ENCODE assay signal across 16 cellular contexts in the genomic region with DNA sequence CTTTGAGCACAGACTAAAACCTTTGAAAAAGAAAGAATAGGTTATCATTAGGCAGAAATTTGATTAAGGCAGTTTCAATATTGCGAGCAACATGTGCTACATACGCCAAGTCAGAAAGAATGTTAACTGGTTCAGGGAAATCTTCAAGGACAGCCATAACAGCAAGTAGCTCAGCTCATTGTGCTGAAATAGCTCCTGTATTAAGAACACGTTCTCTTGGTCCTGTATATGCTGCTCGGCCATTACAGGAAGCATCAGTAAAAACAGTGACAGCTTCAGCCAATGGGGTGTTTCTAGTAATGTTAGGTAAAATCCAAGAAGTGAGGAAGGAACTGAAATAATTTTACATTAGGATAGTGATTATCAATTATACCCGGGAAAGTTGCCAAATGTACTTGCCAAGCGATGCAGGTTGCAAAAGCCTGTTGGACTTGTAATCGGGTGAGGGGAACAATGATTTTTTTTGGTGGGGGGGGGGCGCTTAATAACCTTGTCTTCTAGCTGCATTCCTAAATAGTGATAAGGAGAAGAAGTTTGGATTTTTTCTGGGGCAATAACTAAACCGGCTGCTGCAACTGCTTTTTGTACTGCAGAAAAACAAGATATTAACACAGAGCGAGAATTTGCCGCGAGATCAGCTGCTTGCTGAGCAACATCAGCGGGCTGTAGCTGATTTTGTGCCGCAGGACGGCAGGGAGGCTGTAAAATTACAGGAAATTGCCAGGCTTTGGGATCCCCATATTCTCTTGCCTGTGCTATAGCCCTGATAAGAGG. TPM values are rescaled to one million over a fixed set of nuclear protein-coding genes. Genes with fewer than 3 reads are reported as not detected.
DNase-seq lines count a peak whose midpoint lies in the region; ATAC-seq, FAIRE-seq and TF ChIP-seq lines count a peak whose summit lies in the region.
"Had no signal": no experiment of that assay in that cellular context is flagged by ENCODE, and none has a peak within 500 bp of the region (broad histone marks: within the 10 kb centered on the region; RNA-seq: fewer than 3 reads in every experiment).

No MANE protein-coding gene starts in this region.

- no peaks in the 10 kb centered on the region for H3K27me3 Mint-ChIP-seq in activated naive CD4-positive, alpha-beta T cell treated with anti-CD3 and anti-CD28 coated beads, Interleukin-2, amount 10 ng/mL, durations not matched to agents 7 days and 5 days
- H3K27me3 Mint-ChIP-seq: activated CD4-positive, alpha-beta T cell treated with anti-CD3 and anti-CD28 coated beads for 36 hours; CD4-positive, alpha-beta T cell; memory B cell had no signal

- H3K9ac ChIP-seq in adipocyte (ENCODE audit: low read length): peak overlapping the region; percentile 49
- H3K9ac ChIP-seq in keratinocyte (ENCODE audit: control insufficient read depth, extremely low read depth, insufficient read depth, low read length): no peak overlapping the region

- H3K9me3 ChIP-seq in adipocyte (ENCODE audit: control insufficient read depth, low read length) (no peaks in the 10 kb centered on the region), keratinocyte (ENCODE audit: control insufficient read depth, low read depth, low read length) (no peaks in the 10 kb centered on the region), thoracic aorta (no peaks in the 10 kb centered on the region), HAP-1 (no peaks in the 10 kb centered on the region)

- H2AFZ ChIP-seq in keratinocyte (ENCODE audit: control insufficient read depth, low read length): peak overlapping the region; percentile 64

- H3K27me3 ChIP-seq in adipocyte (replicated peaks; ENCODE audit: control insufficient read depth, insufficient read depth, low read length): no peaks in the 10 kb centered on the region
- H3K27me3 ChIP-seq in keratinocyte (ENCODE audit: control insufficient read depth, extremely low read depth, insufficient read depth, low read length): no peaks in the 10 kb centered on the region
- H3K27me3 ChIP-seq in thoracic aorta (replicated peaks; ENCODE audit: insufficient read depth): no peaks in the 10 kb centered on the region
- no peaks in the 10 kb centered on the region for H3K27me3 ChIP-seq in HAP-1 (ENCODE audit: low read depth)

- no peak overlapping the region for H3K4me3 Mint-ChIP-seq in activated naive CD4-positive, alpha-beta T cell treated with anti-CD3 and anti-CD28 coated beads, Interleukin-2, amount 10 ng/mL, durations not matched to agents 7 days and 5 days
- H3K4me3 Mint-ChIP-seq: activated CD4-positive, alpha-beta T cell treated with anti-CD3 and anti-CD28 coated beads for 36 hours; CD4-positive, alpha-beta T cell; memory B cell had no signal

- H3K9me3 Mint-ChIP-seq in activated naive CD4-positive, alpha-beta T cell treated with anti-CD3 and anti-CD28 coated beads, Interleukin-2, amount 10 ng/mL, durations not matched to agents 7 days and 5 days: no peaks in the 10 kb centered on the region
- H3K9me3 Mint-ChIP-seq: activated naive CD4-positive, alpha-beta T cell treated with anti-CD3 and anti-CD28 coated beads, Interleukin-2, amount 50 U/mL, for 72 hours; CD4-positive, alpha-beta T cell; memory B cell had no signal

- no peaks in the 10 kb centered on the region for H3K79me2 ChIP-seq in keratinocyte (ENCODE audit: control insufficient read depth, insufficient read depth, low read length)

- peak; percentile 69 for DNase-seq in NCI-H510A treated with DMSO at 0.1 percent for 48 hours (lab: John Stamatoyannopoulos, UW)
- DNase-seq in NCI-H510A (lab: John Stamatoyannopoulos, UW): no peak
- no peak for DNase-seq in adipocyte (ENCODE audit: low read depth)
- no peak for DNase-seq in keratinocyte (ENCODE audit: low read depth, low spot score)
- DNase-seq in thoracic aorta (ENCODE audit: low spot score): no peak
- DNase-seq in HAP-1 (ENCODE audit: low spot score in 2 of 2): no peak
- no peak for DNase-seq in activated naive CD4-positive, alpha-beta T cell treated with anti-CD3 and anti-CD28 coated beads, Interleukin-2, amount 10 ng/mL, durations not matched to agents 7 days and 5 days
- DNase-seq: activated CD4-positive, alpha-beta T cell treated with anti-CD3 and anti-CD28 coated beads for 36 hours; CD4-positive, alpha-beta T cell; NCI-H526 treated with DMSO at 0.1 percent for 48 hours had no signal

- no peak for TF ChIP-seq CTCF in keratinocyte (optimal IDR thresholded peaks at IDR 0.05 in 1 of 3, IDR thresholded peaks at IDR 0.05 in 1 of 3, conservative IDR thresholded peaks at IDR 0.05 in 1 of 3; ENCODE audit: extremely low read depth in 1 of 3, insufficient read depth in 2 of 3, low read length in 3 of 3)
- TF ChIP-seq CTCF in thoracic aorta (IDR thresholded peaks at IDR 0.05): no peak

- CTCF ChIA-PET in activated naive CD4-positive, alpha-beta T cell treated with anti-CD3 and anti-CD28 coated beads, Interleukin-2, amount 10 ng/mL, durations not matched to agents 7 days and 5 days (lab: Charles Lee): interaction anchor here (1.4 to 1.8 kb wide), 2 partner anchors 12 to 60 kb away, joined by 3 to 4 read pairs; no protein-coding TSS in a partner anchor

- in situ Hi-C loops in HAP-1 (cut with MboI; ENCODE audit: low sequenced_read_pairs): loop anchor here (25.0 kb wide), 1 partner anchor 232 kb away; a partner anchor contains a TSS

- dilution Hi-C loops in keratinocyte (cut with MboI; ENCODE audit: extremely low pct_ligation_motif_present, low sequenced_read_pairs): no loop called here

- peaks cover 27% of the 10 kb centered on the region for H3K4me1 ChIP-seq in adipocyte (ENCODE audit: control insufficient read depth, insufficient read depth, low read length)
- peaks cover 4% of the 10 kb centered on the region for H3K4me1 ChIP-seq in keratinocyte (ENCODE audit: control insufficient read depth, extremely low read depth, insufficient read depth, low read length)
- H3K4me1 ChIP-seq in thoracic aorta (ENCODE audit: control insufficient read depth in 1 of 2, low read depth in 2 of 2): peaks cover 0 to 24% of the 10 kb centered on the region in 2 donors
- no peaks in the 10 kb centered on the region for H3K4me1 ChIP-seq in HAP-1

- H3K4me1 Mint-ChIP-seq in activated naive CD4-positive, alpha-beta T cell treated with anti-CD3 and anti-CD28 coated beads, Interleukin-2, amount 10 ng/mL, durations not matched to agents 7 days and 5 days: no peaks in the 10 kb centered on the region
- H3K4me1 Mint-ChIP-seq: activated CD4-positive, alpha-beta T cell treated with anti-CD3 and anti-CD28 coated beads for 36 hours; memory B cell had no signal

- H3K27ac ChIP-seq in keratinocyte (ENCODE audit: control insufficient read depth, insufficient read depth, low read length) (no peak overlapping the region), thoracic aorta (peak overlapping the region in 1 of 2 donors; percentile 37)

- no peaks in the 10 kb centered on the region for H3K36me3 ChIP-seq in adipocyte (ENCODE audit: control insufficient read depth, insufficient read depth, low read length, severe bottlenecking)
- no peaks in the 10 kb centered on the region for H3K36me3 ChIP-seq in keratinocyte (ENCODE audit: control insufficient read depth in 2 of 2, extremely low read depth in 1 of 2, insufficient read depth in 2 of 2, low read length in 2 of 2)
- no peaks in the 10 kb centered on the region for H3K36me3 ChIP-seq in thoracic aorta
- no peaks in the 10 kb centered on the region for H3K36me3 ChIP-seq in HAP-1 (replicated peaks)

- no peaks in the 10 kb centered on the region for H4K20me1 ChIP-seq in keratinocyte (ENCODE audit: control insufficient read depth, extremely low read depth, insufficient read depth, low read length)

- H3K9me1 ChIP-seq in keratinocyte (ENCODE audit: control insufficient read depth, extremely low read depth, insufficient read depth, low read length): no peaks in the 10 kb centered on the region

- H3K4me2 ChIP-seq in keratinocyte (ENCODE audit: control insufficient read depth, extremely low read depth, insufficient read depth, low read depth, low read length): no peak overlapping the region

- no peak overlapping the region for H3K27ac Mint-ChIP-seq in activated naive CD4-positive, alpha-beta T cell treated with anti-CD3 and anti-CD28 coated beads, Interleukin-2, amount 10 ng/mL, durations not matched to agents 7 days and 5 days
- H3K27ac Mint-ChIP-seq: activated CD4-positive, alpha-beta T cell treated with anti-CD3 and anti-CD28 coated beads for 36 hours; activated naive CD4-positive, alpha-beta T cell treated with anti-CD3 and anti-CD28 coated beads, Interleukin-2, amount 50 U/mL, for 72 hours; CD4-positive, alpha-beta T cell; memory B cell had no signal

- FAIRE-seq in keratinocyte (lab: Jason Lieb, UNC): no peak
- FAIRE-seq: A204.1, GM12892 had no signal

- no peak for ATAC-seq in thoracic aorta (ENCODE audit: insufficient number of reproducible peaks, low FRiP score, low read depth)
- no peak for ATAC-seq in HG03025 (IDR thresholded peaks at IDR 0.05; ENCODE audit: low FRiP score, unreplicated experiment)
- ATAC-seq: activated CD4-positive, alpha-beta T cell treated with anti-CD3 and anti-CD28 coated beads for 36 hours; activated naive CD4-positive, alpha-beta T cell treated with anti-CD3 and anti-CD28 coated beads, Interleukin-2, amount 50 U/mL, for 72 hours had no signal

- H3K4me3 ChIP-seq in adipocyte (ENCODE audit: low read length) (peak overlapping the region; percentile 35), keratinocyte (ENCODE audit: control insufficient read depth in 2 of 3, extremely low read depth in 1 of 3, insufficient read depth in 2 of 3, low read depth in 1 of 3, low read length in 3 of 3) (no peak overlapping the region), thoracic aorta (peak overlapping the region; percentile 62), HAP-1 (no peak overlapping the region)

- H3K36me3 Mint-ChIP-seq in activated naive CD4-positive, alpha-beta T cell treated with anti-CD3 and anti-CD28 coated beads, Interleukin-2, amount 10 ng/mL, durations not matched to agents 7 days and 5 days: no peaks in the 10 kb centered on the region
- H3K36me3 Mint-ChIP-seq: activated naive CD4-positive, alpha-beta T cell treated with anti-CD3 and anti-CD28 coated beads, Interleukin-2, amount 50 U/mL, for 72 hours; memory B cell had no signal

RNA-seq across cellular contexts. Expression of a gene that starts 49.4 kb away (rescaled TPM):
- polyA plus RNA-seq in keratinocyte: 3.6 to 6.5 TPM (median 4.4 TPM) in 3 replicates
- polyA plus RNA-seq in keratinocyte (2011; ENCODE audit: low read depth): 5.2 TPM
- polyA plus RNA-seq in keratinocyte (2011; cell fraction: cytosol; rRNA removed): 4.5 and 8.3 TPM in 2 replicates
- 10.1 and 11.4 TPM in 2 replicates for polyA plus RNA-seq in keratinocyte (2011; cell fraction: nucleus; rRNA removed)
- polyA plus RNA-seq in keratinocyte (2012; ENCODE audit: low replicate concordance): 3.5 and 3.6 TPM in 2 replicates
- 2.8 to 3.6 TPM (median 3.4 TPM) in 3 replicates for polyA minus RNA-seq in keratinocyte
- 5.8 TPM for polyA minus RNA-seq in keratinocyte (2011; cell fraction: cytosol; rRNA and poly(A)+ RNA removed)
- polyA minus RNA-seq in keratinocyte (2011; cell fraction: nucleus; rRNA and poly(A)+ RNA removed): 7.7 and 16.1 TPM in 2 replicates
- total RNA-seq in thoracic aorta: under 1 TPM in 1 of 2 donors, not detected in 1; 0.56 TPM
- total RNA-seq: activated naive CD4-positive, alpha-beta T cell treated with anti-CD3 and anti-CD28 coated beads, Interleukin-2, amount 50 U/mL, for 72 hours; T-helper 2 cell treated with Interferon-gamma antibody and Interleukin-4, amounts not matched to agents 100 ng/mL and 5 ng/mL, for 36 hours had no signal

Comparison
In these comparisons a context has a peak if more than half of its experiments do, and no peak if none do; other contexts are left out.
1. H3K4me3 ChIP-seq: peak in adipocyte (single experiment) and thoracic aorta (single experiment); none in keratinocyte (0 of 3) and HAP-1 (single experiment).